Comparison of ENCODE assay signal across 8 cellular contexts in genomic region chr15:65870889-65871533, GRCh38. TPM values are rescaled to one million over a fixed set of nuclear protein-coding genes. Genes with fewer than 3 reads are reported as not detected.
DNase-seq lines count a peak whose midpoint lies in the region; ATAC-seq and TF ChIP-seq lines count a peak whose summit lies in the region.

No MANE protein-coding gene starts in this region.

- no peaks in the 10 kb centered on the region for H4K20me1 ChIP-seq in GM23248 (ENCODE audit: insufficient read depth)

- no peaks in the 10 kb centered on the region for H3K9me2 ChIP-seq in GM23248 (ENCODE audit: insufficient read depth)

- peak overlapping the region; percentile 87 for H3K9ac ChIP-seq in GM23248

- H3K27ac ChIP-seq in C4-2B (peak overlapping the region; percentile 93; the same call in 1 of the 2 replicates), GM23248 (peak overlapping the region; percentile 83), dorsolateral prefrontal cortex (peak overlapping the region in 47 of 59 donors; percentile 40 to 100 (median 97)), muscle layer of duodenum (ENCODE audit: low read length) (peak overlapping the region; percentile 97)

- H3K36me3 ChIP-seq in GM23248 (ENCODE audit: low read depth) (no peaks in the 10 kb centered on the region), muscle layer of duodenum (ENCODE audit: control insufficient read depth in 1 of 2, insufficient read depth in 2 of 2, low read length in 2 of 2) (peaks cover 0 to 5% of the 10 kb centered on the region in 2 donors)

- no peaks in the 10 kb centered on the region for H3K27me3 ChIP-seq in GM23248 (replicated peaks; ENCODE audit: insufficient read depth)
- no peaks in the 10 kb centered on the region for H3K27me3 ChIP-seq in dorsolateral prefrontal cortex
- no peaks in the 10 kb centered on the region for H3K27me3 ChIP-seq in muscle layer of duodenum (ENCODE audit: low read depth, low read length)

- TF ChIP-seq CTCF in C4-2B (conservative IDR thresholded peaks at IDR 0.05), result no peak
- TF ChIP-seq CTCF in dorsolateral prefrontal cortex (IDR thresholded peaks at IDR 0.05 in 54 of 56, conservative IDR thresholded peaks at IDR 0.05 in 2 of 56; ENCODE audit: low read depth in 1 of 56, partially characterized antibody in 56 of 56), result no peak

- DNase-seq in GM23248, result peak; percentile 74
- DNase-seq in RPMI8226, result peak; percentile 44
- DNase-seq in dorsolateral prefrontal cortex, result no peak
- no peak for DNase-seq in NCI-H128 (lab: John Stamatoyannopoulos, UW; ENCODE audit: unreplicated experiment)
- no peak for DNase-seq in sciatic nerve (ENCODE audit: low spot score)

- in situ Hi-C loops in GM23248 (cut with MboI), result no loop called here

- H3K4me3 ChIP-seq in GM23248, result peak overlapping the region; percentile 95
- peak overlapping the region; percentile 55 to 100 (median 95) for H3K4me3 ChIP-seq in dorsolateral prefrontal cortex
- peak overlapping the region; percentile 94 to 98 for H3K4me3 ChIP-seq in muscle layer of duodenum (ENCODE audit: low read depth in 1 of 2, low read length in 2 of 2)

- WGBS in GM23248 (ENCODE audit: low coverage in 1 of 2, low lambda C conversion rate in 2 of 2, missing lambda C conversion rate in 2 of 2), 2 experiments, result 49 to 52% methylated on average over 2 of the region's 2 CpGs

- H3K9me3 ChIP-seq in GM23248 (ENCODE audit: low read depth) (no peaks in the 10 kb centered on the region), muscle layer of duodenum (ENCODE audit: control insufficient read depth in 1 of 2, low read length in 2 of 2) (no peaks in the 10 kb centered on the region)

- H3F3A ChIP-seq in GM23248 (ENCODE audit: insufficient read depth), result peaks cover 30% of the 10 kb centered on the region

- H2AFZ ChIP-seq in GM23248, result peak overlapping the region; percentile 88

- H3K79me2 ChIP-seq in GM23248 (ENCODE audit: insufficient read depth), result peaks cover 66% of the 10 kb centered on the region

- peak overlapping the region; percentile 92 for H3K4me2 ChIP-seq in GM23248 (ENCODE audit: unreplicated experiment)

- no peak for ATAC-seq in GM18873 (IDR thresholded peaks at IDR 0.05; ENCODE audit: low FRiP score, unreplicated experiment)
- no peak for ATAC-seq in sciatic nerve

- H3K4me1 ChIP-seq in GM23248 (ENCODE audit: insufficient read depth) (peaks cover 16% of the 10 kb centered on the region), muscle layer of duodenum (ENCODE audit: control insufficient read depth in 1 of 2, insufficient read depth in 2 of 2, low read length in 2 of 2) (peaks cover 8 to 14% of the 10 kb centered on the region in 2 donors)

- intact Hi-C loops in dorsolateral prefrontal cortex (cut with DNase I) (no loop called here), sciatic nerve (cut with DNase I) (no loop called here)

RNA-seq across cellular contexts. Expression of gene RAB11A, which starts 1.7 kb away (rescaled TPM):
- 148 and 171 TPM in 2 replicates for total RNA-seq in GM23248 (2014; rRNA removed; shearing (Covaris generic))
- 258 and 262 TPM in 2 replicates for polyA plus RNA-seq in GM23248 (2016; fragmentation: Nextera tagmentation; extraction: Ambion mirVana)
- total RNA-seq in dorsolateral prefrontal cortex (100 to 1,000 TPM in 119 of 120 experiments, 10 to 100 TPM in 1; 88.8 to 241 (median 186) TPM), sciatic nerve (154 TPM)

Comparison
In these comparisons a context has a peak if more than half of its experiments do, and no peak if none do; other contexts are left out.
1. DNase-seq: peak in GM23248 (single experiment) and RPMI8226 (single experiment); none in dorsolateral prefrontal cortex (0 of 10), NCI-H128 (single experiment) and sciatic nerve (single experiment).
2. Peak in every context shown above with its lines, with median percentiles within 50 percentile points of each other: H3K27ac ChIP-seq and H3K4me3 ChIP-seq.